ENCODE assay signal across 25 cellular contexts in the genomic region with DNA sequence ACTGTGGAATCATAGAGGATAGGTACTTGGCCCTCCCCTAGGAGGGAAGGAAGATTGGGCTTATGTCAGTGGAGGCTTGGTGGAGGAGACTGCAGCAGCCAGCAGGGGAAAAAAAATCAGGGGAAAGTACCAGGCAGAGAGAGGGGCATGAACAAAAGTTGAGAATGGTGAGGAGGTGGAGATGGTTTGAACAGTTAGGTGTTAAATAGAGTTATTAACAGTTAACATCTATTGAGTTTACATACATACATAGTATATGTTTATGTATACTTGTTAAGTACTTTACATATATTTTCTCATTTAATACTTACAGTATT.
DNase-seq lines count a peak whose midpoint lies in the region; ATAC-seq and TF ChIP-seq lines count a peak whose summit lies in the region.
"Had no signal": no experiment of that assay in that cellular context is flagged by ENCODE, and none has a peak within 500 bp of the region (broad histone marks: within the 10 kb centered on the region; RNA-seq: fewer than 3 reads in every experiment).

No MANE protein-coding gene starts in this region.

- no peak overlapping the region for H3K4me3 ChIP-seq in HEK293 (ENCODE audit: low read depth, low read length)
- H3K4me3 ChIP-seq in right atrium auricular region: no peak overlapping the region
- H3K4me3 ChIP-seq: coronary artery, SK-N-MC, smooth muscle cell, transverse colon had no signal

- TF ChIP-seq POLR2A in Raji (IDR thresholded peaks at IDR 0.05; ENCODE audit: insufficient read depth, low read depth, low read length): 0 out of 2 replicates have a peak, but pooled peaks have one; percentile 2

- H3K9me3 ChIP-seq in HEK293 (ENCODE audit: control insufficient read depth, insufficient read depth, low read depth, low read length) (no peaks in the 10 kb centered on the region), right atrium auricular region (no peaks in the 10 kb centered on the region)
- H3K9me3 ChIP-seq: transverse colon had no signal

- peak overlapping the region; percentile 23 to 44 for H3K4me3 Mint-ChIP-seq in stimulated activated naive B cell treated with anti-CD40 and anti-IgM and Interleukin-4, amounts not matched to agents 10 μg/mL and 1 μg/mL and 100 μg/mL, for 72 hours
- H3K4me3 Mint-ChIP-seq: activated CD8-positive, alpha-beta memory T cell treated with anti-CD3 and anti-CD28 coated beads, Interleukin-2, amount 10 ng/mL, durations not matched to agents 7 days and 5 days; H9 had no signal

- no peaks in the 10 kb centered on the region for H3K27me3 ChIP-seq in right atrium auricular region
- H3K27me3 ChIP-seq: transverse colon had no signal

- H3K27ac ChIP-seq in HEK293 (ENCODE audit: extremely low read depth, low read depth, low read length): no peak overlapping the region
- H3K27ac ChIP-seq in right atrium auricular region: no peak overlapping the region
- H3K27ac ChIP-seq: coronary artery, epithelial cell of prostate, SK-N-MC, transverse colon had no signal

- peaks cover 14 to 28% of the 10 kb centered on the region in 2 donors for H3K4me1 Mint-ChIP-seq in stimulated activated naive B cell treated with anti-CD40 and anti-IgM and Interleukin-4, amounts not matched to agents 10 μg/mL and 1 μg/mL and 100 μg/mL, for 72 hours
- H3K4me1 Mint-ChIP-seq: activated CD8-positive, alpha-beta memory T cell treated with anti-CD3 and anti-CD28 coated beads, Interleukin-2, amount 10 ng/mL, durations not matched to agents 7 days and 5 days had no signal

- H3K27ac Mint-ChIP-seq in stimulated activated naive B cell treated with anti-CD40 and anti-IgM and Interleukin-4, amounts not matched to agents 10 μg/mL and 1 μg/mL and 100 μg/mL, for 72 hours: peak overlapping the region; percentile 47
- H3K27ac Mint-ChIP-seq: activated CD8-positive, alpha-beta memory T cell treated with anti-CD3 and anti-CD28 coated beads, Interleukin-2, amount 10 ng/mL, durations not matched to agents 7 days and 5 days had no signal

- POLR2A ChIA-PET in HEK293 (lab: Yijun Ruan, JAX): no interaction called here

- no peak for DNase-seq in stimulated activated naive B cell treated with anti-CD40 and anti-IgM and Interleukin-4, amounts not matched to agents 10 μg/mL and 1 μg/mL and 100 μg/mL, for 72 hours
- DNase-seq in right atrium auricular region (ENCODE audit: low spot score): no peak
- no peak for DNase-seq in OCI-M1 (lab: John Stamatoyannopoulos, UW)
- DNase-seq: activated CD8-positive, alpha-beta memory T cell treated with anti-CD3 and anti-CD28 coated beads, Interleukin-2, amount 10 ng/mL, durations not matched to agents 7 days and 5 days; activated naive CD4-positive, alpha-beta T cell; C1 segment of cervical spinal cord; caudate nucleus; effector memory CD4-positive, alpha-beta T cell; H9; MM.1S; NCI-H1417; NCI-H2029; NCI-H524; posterior cingulate gyrus; right cardiac atrium; stimulated activated CD4-positive, alpha-beta T cell treated with anti-CD3 and anti-CD28 coated beads, Interleukin-1b, Interleukin-23, amount 100 ng/mL, for 48 hours; transverse colon had no signal

- H3K9me3 Mint-ChIP-seq in stimulated activated naive B cell treated with anti-CD40 and anti-IgM and Interleukin-4, amounts not matched to agents 10 μg/mL and 1 μg/mL and 100 μg/mL, for 72 hours: no peaks in the 10 kb centered on the region
- H3K9me3 Mint-ChIP-seq: H9 had no signal

- H3K36me3 Mint-ChIP-seq in stimulated activated naive B cell treated with anti-CD40 and anti-IgM and Interleukin-4, amounts not matched to agents 10 μg/mL and 1 μg/mL and 100 μg/mL, for 72 hours: peaks cover 0 to 3% of the 10 kb centered on the region in 2 donors
- H3K36me3 Mint-ChIP-seq: activated CD8-positive, alpha-beta memory T cell treated with anti-CD3 and anti-CD28 coated beads, Interleukin-2, amount 10 ng/mL, durations not matched to agents 7 days and 5 days had no signal

- ATAC-seq in GM18868 (IDR thresholded peaks at IDR 0.05; ENCODE audit: unreplicated experiment) (peak; percentile 59), GM21723 (IDR thresholded peaks at IDR 0.05; ENCODE audit: unreplicated experiment) (no peak)
- ATAC-seq in stimulated activated naive B cell treated with anti-CD40 and anti-IgM and Interleukin-4, amounts not matched to agents 10 μg/mL and 1 μg/mL and 100 μg/mL, for 72 hours (replicated peaks): peak; percentile 69 to 88
- ATAC-seq: activated CD8-positive, alpha-beta memory T cell treated with anti-CD3 and anti-CD28 coated beads, Interleukin-2, amount 10 ng/mL, durations not matched to agents 7 days and 5 days; right cardiac atrium had no signal

- TF ChIP-seq CTCF in HEK293 (tag by site-specific recombination; IDR thresholded peaks at IDR 0.05) (no peak), right atrium auricular region (IDR thresholded peaks at IDR 0.05) (no peak)

- CTCF ChIA-PET in HEK293 (lab: Yijun Ruan, JAX): no interaction called here

- H3K4me1 ChIP-seq in HEK293 (ENCODE audit: control insufficient read depth, insufficient read depth, low read length) (no peaks in the 10 kb centered on the region), right atrium auricular region (no peaks in the 10 kb centered on the region)
- H3K4me1 ChIP-seq: transverse colon had no signal

- H3K27me3 Mint-ChIP-seq in stimulated activated naive B cell treated with anti-CD40 and anti-IgM and Interleukin-4, amounts not matched to agents 10 μg/mL and 1 μg/mL and 100 μg/mL, for 72 hours: no peaks in the 10 kb centered on the region
- H3K27me3 Mint-ChIP-seq: activated CD8-positive, alpha-beta memory T cell treated with anti-CD3 and anti-CD28 coated beads, Interleukin-2, amount 10 ng/mL, durations not matched to agents 7 days and 5 days had no signal

- H3K36me3 ChIP-seq in HEK293 (ENCODE audit: control insufficient read depth in 2 of 2, insufficient read depth in 1 of 2, low read length in 2 of 2): no peaks in the 10 kb centered on the region
- H3K36me3 ChIP-seq in right atrium auricular region: no peaks in the 10 kb centered on the region
- H3K36me3 ChIP-seq: transverse colon had no signal

TF ChIP-seq in HEK293, 187 proteins besides CTCF, POLR2A, EP300 and RAD21:
- TF ChIP-seq MEIS1 (CRISPR knock-in tag; IDR thresholded peaks at IDR 0.05; ENCODE audit: borderline replicate concordance) (no peak), PRDM1 (tag by site-specific recombination; IDR thresholded peaks at IDR 0.05) (peak; percentile 53; the same call in 1 of the 2 replicates), ZBTB17 (tag by site-specific recombination; IDR thresholded peaks at IDR 0.05) (peak; percentile 38; the same call in 1 of the 2 replicates)
TF ChIP-seq in HEK293: peak in this region for 2.
